1 cellular context compared by ENCODE assay signal in genomic region chr12:49352351-49352750, GRCh38.
TF ChIP-seq lines count a peak whose summit lies in the region.

No MANE protein-coding gene starts in this region.

TF ChIP-seq in HEK293, 187 proteins besides CTCF, POLR2A, EP300 and RAD21 (continued from another document and continues in another):
- no peak for TF ChIP-seq PRDM4 (tag by site-specific recombination; IDR thresholded peaks at IDR 0.05)
- TF ChIP-seq ZNF529 (tag by site-specific recombination; IDR thresholded peaks at IDR 0.05; ENCODE audit: insufficient replicate concordance) = peak; percentile 33
- no peak for TF ChIP-seq ZFP37 (tag by site-specific recombination; IDR thresholded peaks at IDR 0.05)
- TF ChIP-seq KLF9 (tag by site-specific recombination; IDR thresholded peaks at IDR 0.05; ENCODE audit: low read depth) = no peak
- no peak for TF ChIP-seq TCF7L2 (IDR thresholded peaks at IDR 0.05; ENCODE audit: borderline replicate concordance, low read depth, low read length)
- TF ChIP-seq GLI2 (tag by site-specific recombination; IDR thresholded peaks at IDR 0.05; ENCODE audit: borderline replicate concordance, low read depth) = peak; percentile 52; the same call in 1 of the 2 replicates
- TF ChIP-seq ZEB2 (tag by site-specific recombination; IDR thresholded peaks at IDR 0.05) = no peak
- no peak for TF ChIP-seq ZNF571 (tag by site-specific recombination; IDR thresholded peaks at IDR 0.05)
- TF ChIP-seq ZNF19 (tag by site-specific recombination; IDR thresholded peaks at IDR 0.05; ENCODE audit: low read depth) = peak; percentile 72; the same call in 1 of the 2 replicates
- no peak for TF ChIP-seq ZNF169 (tag by site-specific recombination; IDR thresholded peaks at IDR 0.05)
- TF ChIP-seq, protein P1, sequence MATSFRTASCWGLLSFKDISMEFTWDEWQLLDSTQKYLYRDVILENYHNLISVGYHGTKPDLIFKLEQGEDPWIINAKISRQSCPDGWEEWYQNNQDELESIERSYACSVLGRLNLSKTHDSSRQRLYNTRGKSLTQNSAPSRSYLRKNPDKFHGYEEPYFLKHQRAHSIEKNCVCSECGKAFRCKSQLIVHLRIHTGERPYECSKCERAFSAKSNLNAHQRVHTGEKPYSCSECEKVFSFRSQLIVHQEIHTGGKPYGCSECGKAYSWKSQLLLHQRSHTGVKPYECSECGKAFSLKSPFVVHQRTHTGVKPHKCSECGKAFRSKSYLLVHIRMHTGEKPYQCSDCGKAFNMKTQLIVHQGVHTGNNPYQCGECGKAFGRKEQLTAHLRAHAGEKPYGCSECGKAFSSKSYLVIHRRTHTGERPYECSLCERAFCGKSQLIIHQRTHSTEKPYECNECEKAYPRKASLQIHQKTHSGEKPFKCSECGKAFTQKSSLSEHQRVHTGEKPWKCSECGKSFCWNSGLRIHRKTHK (tag by site-specific recombination; IDR thresholded peaks at IDR 0.05) = no peak
- TF ChIP-seq ZNF148 (tag by site-specific recombination; IDR thresholded peaks at IDR 0.05; ENCODE audit: borderline replicate concordance) = no peak
- TF ChIP-seq ZNF600 (tag by site-specific recombination; IDR thresholded peaks at IDR 0.05) = no peak
- TF ChIP-seq ZNF23 (tag by site-specific recombination; IDR thresholded peaks at IDR 0.05; ENCODE audit: borderline replicate concordance) = no peak
- TF ChIP-seq ZNF146 (tag by site-specific recombination; IDR thresholded peaks at IDR 0.05) = no peak
- peak; percentile 86 for TF ChIP-seq ZNF518A (tag by site-specific recombination; conservative IDR thresholded peaks at IDR 0.05; ENCODE audit: low read depth)
- no peak for TF ChIP-seq ZNF785 (tag by site-specific recombination; IDR thresholded peaks at IDR 0.05)
- no peak for TF ChIP-seq ZNF274 (IDR thresholded peaks at IDR 0.05; ENCODE audit: low read length)
- TF ChIP-seq ZNF274 (tag by site-specific recombination; IDR thresholded peaks at IDR 0.05; ENCODE audit: borderline replicate concordance) = no peak
- no peak for TF ChIP-seq ZNF544 (tag by site-specific recombination; IDR thresholded peaks at IDR 0.05)
- TF ChIP-seq ZNF580 (tag by site-specific recombination; IDR thresholded peaks at IDR 0.05) = peak; percentile 14; the same call in 1 of the 2 replicates
- TF ChIP-seq, protein P2, sequence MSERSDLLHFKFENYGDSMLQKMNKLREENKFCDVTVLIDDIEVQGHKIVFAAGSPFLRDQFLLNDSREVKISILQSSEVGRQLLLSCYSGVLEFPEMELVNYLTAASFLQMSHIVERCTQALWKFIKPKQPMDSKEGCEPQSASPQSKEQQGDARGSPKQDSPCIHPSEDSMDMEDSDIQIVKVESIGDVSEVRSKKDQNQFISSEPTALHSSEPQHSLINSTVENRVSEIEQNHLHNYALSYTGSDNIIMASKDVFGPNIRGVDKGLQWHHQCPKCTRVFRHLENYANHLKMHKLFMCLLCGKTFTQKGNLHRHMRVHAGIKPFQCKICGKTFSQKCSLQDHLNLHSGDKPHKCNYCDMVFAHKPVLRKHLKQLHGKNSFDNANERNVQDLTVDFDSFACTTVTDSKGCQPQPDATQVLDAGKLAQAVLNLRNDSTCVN (tag by site-specific recombination; optimal IDR thresholded peaks at IDR 0.05) = no peak
- peak; percentile 35; the same call in 1 of the 2 replicates for TF ChIP-seq ZBTB21 (tag by site-specific recombination; IDR thresholded peaks at IDR 0.05)
- TF ChIP-seq ZIC2 (tag by site-specific recombination; IDR thresholded peaks at IDR 0.05) = no peak
- TF ChIP-seq ZNF776 (tag by site-specific recombination; IDR thresholded peaks at IDR 0.05; ENCODE audit: borderline replicate concordance) = no peak
- TF ChIP-seq SP3 (tag by site-specific recombination; IDR thresholded peaks at IDR 0.05) = no peak
- TF ChIP-seq SETDB1 (IDR thresholded peaks at IDR 0.05; ENCODE audit: insufficient read length, low read length) = no peak
- no peak for TF ChIP-seq ZBTB10 (tag by site-specific recombination; IDR thresholded peaks at IDR 0.05)
- TF ChIP-seq OSR2 (tag by site-specific recombination; IDR thresholded peaks at IDR 0.05) = no peak
- TF ChIP-seq ZNF514 (tag by site-specific recombination; IDR thresholded peaks at IDR 0.05) = no peak
- no peak for TF ChIP-seq ZNF660 (tag by site-specific recombination; IDR thresholded peaks at IDR 0.05)
- no peak for TF ChIP-seq ZNF548 (tag by site-specific recombination; IDR thresholded peaks at IDR 0.05)
- 0 out of 2 replicates have a peak, but pooled peaks have one; percentile 35 for TF ChIP-seq ZBTB1 (tag by site-specific recombination; IDR thresholded peaks at IDR 0.05)
- no peak for TF ChIP-seq ZNF24 (tag by site-specific recombination; IDR thresholded peaks at IDR 0.05)
- TF ChIP-seq GFI1B (tag by site-specific recombination; IDR thresholded peaks at IDR 0.05) = 0 out of 2 replicates have a peak, but pooled peaks have one; percentile 25
- peak; percentile 91 for TF ChIP-seq ZNF394 (tag by site-specific recombination; IDR thresholded peaks at IDR 0.05; ENCODE audit: borderline replicate concordance)
- TF ChIP-seq, protein P3, sequence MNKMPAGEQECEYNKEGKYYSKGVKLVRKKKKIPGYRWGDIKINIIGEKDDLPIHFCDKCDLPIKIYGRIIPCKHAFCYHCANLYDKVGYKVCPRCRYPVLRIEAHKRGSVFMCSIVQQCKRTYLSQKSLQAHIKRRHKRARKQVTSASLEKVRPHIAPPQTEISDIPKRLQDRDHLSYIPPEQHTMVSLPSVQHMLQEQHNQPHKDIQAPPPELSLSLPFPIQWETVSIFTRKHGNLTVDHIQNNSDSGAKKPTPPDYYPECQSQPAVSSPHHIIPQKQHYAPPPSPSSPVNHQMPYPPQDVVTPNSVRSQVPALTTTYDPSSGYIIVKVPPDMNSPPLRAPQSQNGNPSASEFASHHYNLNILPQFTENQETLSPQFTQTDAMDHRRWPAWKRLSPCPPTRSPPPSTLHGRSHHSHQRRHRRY (tag by site-specific recombination; IDR thresholded peaks at IDR 0.05) = no peak
- TF ChIP-seq MZF1 (tag by site-specific recombination; IDR thresholded peaks at IDR 0.05; ENCODE audit: borderline replicate concordance) = no peak; the same call in 1 of the 2 replicates
- no peak for TF ChIP-seq PRDM6 (tag by site-specific recombination; IDR thresholded peaks at IDR 0.05)
- 0 out of 2 replicates have a peak, but pooled peaks have one; percentile 65 for TF ChIP-seq ZNF202 (tag by site-specific recombination; IDR thresholded peaks at IDR 0.05; ENCODE audit: borderline replicate concordance)
- no peak for TF ChIP-seq ZNF561 (tag by site-specific recombination; IDR thresholded peaks at IDR 0.05; ENCODE audit: borderline replicate concordance)
- no peak for TF ChIP-seq ZNF221 (tag by site-specific recombination; IDR thresholded peaks at IDR 0.05; ENCODE audit: borderline replicate concordance)
- TF ChIP-seq ZBTB8A (tag by site-specific recombination; IDR thresholded peaks at IDR 0.05) = peak; percentile 63; the same call in 1 of the 2 replicates
- no peak for TF ChIP-seq ZNF155 (tag by site-specific recombination; IDR thresholded peaks at IDR 0.05)
- no peak for TF ChIP-seq HOXD13 (CRISPR knock-in tag; IDR thresholded peaks at IDR 0.05; ENCODE audit: borderline replicate concordance)
- TF ChIP-seq ZBTB48 (tag by site-specific recombination; IDR thresholded peaks at IDR 0.05) = no peak
